12 cellular contexts compared by ENCODE assay signal in the genomic region with DNA sequence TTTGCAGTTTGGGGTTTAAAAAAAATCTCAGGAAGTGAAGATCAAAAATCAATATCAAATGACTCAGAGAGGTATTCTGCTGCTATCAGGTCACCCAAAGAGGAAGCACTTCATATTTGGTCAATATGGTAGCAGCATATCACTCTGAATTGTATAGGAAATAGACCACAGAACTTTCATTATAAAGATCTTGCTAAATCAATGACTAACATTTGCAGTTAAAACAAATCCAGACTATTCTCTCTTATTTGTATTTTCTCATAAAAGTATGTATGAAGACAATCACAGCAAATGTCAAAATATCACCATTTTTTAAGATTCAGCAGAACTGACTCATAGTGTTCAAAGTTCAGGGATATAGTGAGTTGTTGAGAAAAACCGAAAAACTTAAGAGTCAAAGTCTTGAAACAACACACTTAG.
A peak's percentile ranks its signal among the peaks of the same experiment; 100 is the strongest.
DNase-seq lines count a peak whose midpoint lies in the region; ATAC-seq and TF ChIP-seq lines count a peak whose summit lies in the region.
"Had no signal": no experiment of that assay in that cellular context is flagged by ENCODE, and none has a peak within 500 bp of the region (broad histone marks: within the 10 kb centered on the region; RNA-seq: fewer than 3 reads in every experiment).

No MANE protein-coding gene starts in this region.

- no peak overlapping the region for H3K4me3 ChIP-seq in BLaER1 treated with 17β-estradiol and CSF1 and Interleukin-3, amounts not matched to agents 10 nM and 100 nM
- no peak overlapping the region for H3K4me3 ChIP-seq in RWPE2 (ENCODE audit: severe bottlenecking)

- peak; percentile 7 for DNase-seq in EH (ENCODE audit: low read depth)
- no peak for DNase-seq in RWPE2 (ENCODE audit: low spot score)
- DNase-seq in fibroblast of peridontal ligament (ENCODE audit: extremely low read depth) = peak; percentile 55
- no peak for DNase-seq in NCI-H526 (lab: John Stamatoyannopoulos, UW)
- DNase-seq: C1 segment of cervical spinal cord; kidney glomerular epithelial cell; stimulated activated CD4-positive, alpha-beta T cell treated with anti-CD3 and anti-CD28 coated beads, Interleukin-4, amount 100 ng/mL, for 4 hours; stimulated activated naive CD4-positive, alpha-beta T cell treated with Interleukin-2 at 50 U/mL for 16 hours had no signal

- H3K4me2 ChIP-seq in BLaER1 treated with 17β-estradiol and CSF1 and Interleukin-3, amounts not matched to agents 10 nM and 100 nM = peak overlapping the region in 8 of 11 experiments; percentile 9 to 86 (median 71); a peak in 11 of 22 replicates

- H3K36me3 ChIP-seq in BLaER1 treated with 17β-estradiol and CSF1 and Interleukin-3, amounts not matched to agents 10 nM and 100 nM = no peaks in the 10 kb centered on the region
- no peaks in the 10 kb centered on the region for H3K36me3 ChIP-seq in RWPE2 (ENCODE audit: low read depth)

- H4K20me1 ChIP-seq in BLaER1 treated with 17β-estradiol and CSF1 and Interleukin-3, amounts not matched to agents 10 nM and 100 nM = no peaks in the 10 kb centered on the region

- no peak overlapping the region for H3K9ac ChIP-seq in BLaER1 treated with 17β-estradiol and CSF1 and Interleukin-3, amounts not matched to agents 10 nM and 100 nM

- no peak overlapping the region for H3K27ac ChIP-seq in BLaER1 treated with 17β-estradiol and CSF1 and Interleukin-3, amounts not matched to agents 10 nM and 100 nM
- peak overlapping the region; percentile 20 for H3K27ac ChIP-seq in RWPE2 (ENCODE audit: poor library complexity, severe bottlenecking)

- peaks cover 20 to 34% (median 28%) of the 10 kb centered on the region in 10 experiments for H3K4me1 ChIP-seq in BLaER1 treated with 17β-estradiol and CSF1 and Interleukin-3, amounts not matched to agents 10 nM and 100 nM
- peaks cover 22% of the 10 kb centered on the region for H3K4me1 ChIP-seq in RWPE2 (ENCODE audit: insufficient read depth, poor library complexity, severe bottlenecking)

- H3K9me3 ChIP-seq in BLaER1 treated with 17β-estradiol and CSF1 and Interleukin-3, amounts not matched to agents 10 nM and 100 nM (replicated peaks in 1 of 11) = peaks cover 0 to 5% (median 0%) of the 10 kb centered on the region in 11 experiments; a peak in 2 of 22 replicates
- no peaks in the 10 kb centered on the region for H3K9me3 ChIP-seq in RWPE2 (ENCODE audit: severe bottlenecking)

- no peak for TF ChIP-seq CTCF in RWPE2 (IDR thresholded peaks at IDR 0.05; ENCODE audit: poor library complexity, severe bottlenecking)

- peak; percentile 65 for ATAC-seq in RWPE2 (ENCODE audit: low read depth)
- no peak for ATAC-seq in GM21529 (IDR thresholded peaks at IDR 0.05; ENCODE audit: unreplicated experiment)
- ATAC-seq in HG02759 (IDR thresholded peaks at IDR 0.05; ENCODE audit: unreplicated experiment) = no peak
- ATAC-seq in HG02981 (IDR thresholded peaks at IDR 0.05; ENCODE audit: unreplicated experiment) = no peak

- H3K27me3 ChIP-seq in BLaER1 treated with 17β-estradiol and CSF1 and Interleukin-3, amounts not matched to agents 10 nM and 100 nM = no peaks in the 10 kb centered on the region
- no peaks in the 10 kb centered on the region for H3K27me3 ChIP-seq in RWPE2 (ENCODE audit: insufficient read depth, poor library complexity, severe bottlenecking)

Comparison
In these comparisons a context has a peak if more than half of its experiments do, and no peak if none do; other contexts are left out.
1. DNase-seq: peak in EH (single experiment) and fibroblast of peridontal ligament (single experiment); none in RWPE2 (single experiment) and NCI-H526 (0 of 2).